Comparison of ENCODE assay signal across 28 cellular contexts in the genomic region with DNA sequence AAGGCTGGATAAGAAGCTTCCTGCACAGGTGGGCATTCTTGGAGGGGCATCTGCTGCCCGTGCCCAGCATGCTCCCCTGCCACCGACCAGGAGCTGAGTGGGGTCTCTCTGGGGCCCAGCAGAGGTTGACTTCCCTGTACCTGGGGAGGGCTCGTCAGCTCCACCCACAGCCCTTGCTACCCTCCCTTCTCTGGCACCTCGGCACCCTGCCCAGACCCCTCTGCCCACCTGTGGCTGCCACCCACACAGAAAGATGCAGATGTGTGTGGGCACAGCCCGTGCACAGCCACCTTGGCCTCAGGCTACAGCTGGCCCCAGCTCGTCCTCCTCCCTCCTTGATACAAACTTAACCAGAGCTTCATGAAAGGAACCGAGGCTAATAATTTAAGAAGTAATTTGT.
"Had no signal": no experiment of that assay in that cellular context is flagged by ENCODE, and none has a peak within 500 bp of the region (broad histone marks: within the 10 kb centered on the region; RNA-seq: fewer than 3 reads in every experiment).

No MANE protein-coding gene starts in this region.

- H3K4me1 Mint-ChIP-seq: immature natural killer cell; memory B cell; naive B cell; stimulated activated naive B cell treated with anti-CD40 and anti-IgM and Interleukin-4, amounts not matched to agents 10 μg/mL and 1 μg/mL and 100 μg/mL, for 72 hours had no signal

- H3K4me2 ChIP-seq: hepatocyte had no signal

- H3K4me3 ChIP-seq: coronary artery, esophagus muscularis mucosa, gastroesophageal sphincter, heart left ventricle, hepatocyte, lung, mucosa of descending colon, psoas muscle, skin epidermis, thoracic aorta, tibial nerve, upper lobe of left lung had no signal

- DNase-seq: dermis blood vessel endothelial cell; effector memory CD4-positive, alpha-beta T cell; foreskin keratinocyte; immature natural killer cell; islet precursor cell; left ventricle myocardium superior; naive B cell; right cardiac atrium; stimulated activated CD4-positive, alpha-beta T cell treated with anti-CD3 and anti-CD28 coated beads, Interleukin-15, amount 100 ng/mL, for 24 hours; stimulated activated CD4-positive, alpha-beta T cell treated with anti-CD3 and anti-CD28 coated beads, Interleukin-2, amount 100 ng/mL, for 48 hours; stimulated activated naive B cell treated with anti-CD40 and anti-IgM and Interleukin-4, amounts not matched to agents 10 μg/mL and 1 μg/mL and 100 μg/mL, for 72 hours had no signal

- ATAC-seq: foreskin keratinocyte; gastroesophageal sphincter; heart left ventricle; left ventricle myocardium superior; mucosa of descending colon; natural killer cell treated with Interleukin-12 subunit alpha and Interleukin-12 subunit beta and Interleukin-15 and Interleukin-18, amount 100 ng/mL, for 72 hours; psoas muscle; right cardiac atrium; stimulated activated naive B cell treated with anti-CD40 and anti-IgM and Interleukin-4, amounts not matched to agents 10 μg/mL and 1 μg/mL and 100 μg/mL, for 72 hours had no signal

- H3K36me3 Mint-ChIP-seq: immature natural killer cell; memory B cell; mesothelial cell of epicardium; naive B cell; natural killer cell treated with Interleukin-12 subunit alpha and Interleukin-12 subunit beta and Interleukin-15 and Interleukin-18, amount 100 ng/mL, for 72 hours; stimulated activated naive B cell treated with anti-CD40 and anti-IgM and Interleukin-4, amounts not matched to agents 10 μg/mL and 1 μg/mL and 100 μg/mL, for 72 hours had no signal

- H3K36me3 ChIP-seq: esophagus muscularis mucosa, gastroesophageal sphincter, heart left ventricle, thoracic aorta, tibial nerve, upper lobe of left lung had no signal

- H3K27ac Mint-ChIP-seq: immature natural killer cell; memory B cell; mesothelial cell of epicardium; naive B cell; natural killer cell treated with Interleukin-12 subunit alpha and Interleukin-12 subunit beta and Interleukin-15 and Interleukin-18, amount 100 ng/mL, for 72 hours; stimulated activated naive B cell treated with anti-CD40 and anti-IgM and Interleukin-4, amounts not matched to agents 10 μg/mL and 1 μg/mL and 100 μg/mL, for 72 hours; stimulated activated naive CD8-positive, alpha-beta T cell treated with anti-CD3 and anti-CD28 coated beads, Interleukin-15, Interleukin-2, amounts not matched to agents 100 ng/mL and 50 ng/mL, for 24 hours had no signal

- H3K79me2 ChIP-seq: hepatocyte had no signal

- H3K4me1 ChIP-seq: foreskin keratinocyte, heart left ventricle, psoas muscle, tibial nerve had no signal

- H3K27ac ChIP-seq: coronary artery, esophagus muscularis mucosa, foreskin keratinocyte, gastroesophageal sphincter, heart left ventricle, hepatocyte, psoas muscle, skin epidermis, thoracic aorta, tibial nerve, upper lobe of left lung had no signal

- H3K9me3 ChIP-seq: esophagus muscularis mucosa, gastroesophageal sphincter, heart left ventricle, mucosa of descending colon, psoas muscle, thoracic aorta, tibial nerve, upper lobe of left lung had no signal

- H2AFZ ChIP-seq: hepatocyte had no signal

- H3K9me3 Mint-ChIP-seq: immature natural killer cell; memory B cell; mesothelial cell of epicardium; natural killer cell treated with Interleukin-12 subunit alpha and Interleukin-12 subunit beta and Interleukin-15 and Interleukin-18, amount 100 ng/mL, for 72 hours; neural crest cell; stimulated activated naive B cell treated with anti-CD40 and anti-IgM and Interleukin-4, amounts not matched to agents 10 μg/mL and 1 μg/mL and 100 μg/mL, for 72 hours; stimulated activated naive CD8-positive, alpha-beta T cell treated with anti-CD3 and anti-CD28 coated beads, Interleukin-15, Interleukin-2, amounts not matched to agents 100 ng/mL and 50 ng/mL, for 24 hours had no signal

- H3K4me3 Mint-ChIP-seq: immature natural killer cell; memory B cell; mesothelial cell of epicardium; naive B cell; natural killer cell treated with Interleukin-12 subunit alpha and Interleukin-12 subunit beta and Interleukin-15 and Interleukin-18, amount 100 ng/mL, for 72 hours; neural crest cell; stimulated activated naive B cell treated with anti-CD40 and anti-IgM and Interleukin-4, amounts not matched to agents 10 μg/mL and 1 μg/mL and 100 μg/mL, for 72 hours; stimulated activated naive CD8-positive, alpha-beta T cell treated with anti-CD3 and anti-CD28 coated beads, Interleukin-15, Interleukin-2, amounts not matched to agents 100 ng/mL and 50 ng/mL, for 24 hours had no signal

- H3K27me3 ChIP-seq: hepatocyte, tibial nerve, upper lobe of left lung had no signal
